Comparison of ENCODE assay signal across 9 cellular contexts in the genomic region with DNA sequence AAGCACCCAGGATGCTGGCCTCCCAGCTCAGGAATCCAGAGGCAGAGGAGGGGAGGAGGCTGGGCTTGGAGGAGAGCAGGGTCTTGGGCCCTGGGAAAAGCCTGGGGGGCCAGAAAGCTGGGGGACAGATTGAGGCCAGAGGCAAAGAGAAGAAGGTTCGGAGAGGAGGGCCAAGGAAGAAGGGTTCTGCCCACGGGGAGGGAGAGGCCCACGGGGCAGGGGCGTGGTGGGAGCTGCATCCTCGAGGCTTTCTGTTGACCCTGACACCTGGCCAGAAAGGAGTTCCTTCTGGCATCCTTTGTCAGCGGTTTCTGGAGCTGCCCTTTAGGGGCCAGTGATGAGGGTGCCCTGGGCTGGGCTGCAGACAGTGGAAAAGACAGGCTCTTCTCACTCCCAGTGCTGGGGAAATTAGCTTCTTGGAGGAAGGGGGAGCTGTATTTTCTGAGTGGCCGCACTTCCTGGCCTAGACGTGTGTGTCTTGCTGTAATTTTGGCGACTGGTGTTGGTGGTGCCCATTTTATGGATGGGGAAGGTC.
DNase-seq lines count a peak whose midpoint lies in the region; ATAC-seq and TF ChIP-seq lines count a peak whose summit lies in the region.
"Had no signal": no experiment of that assay in that cellular context is flagged by ENCODE, and none has a peak within 500 bp of the region (broad histone marks: within the 10 kb centered on the region; RNA-seq: fewer than 3 reads in every experiment).

No MANE protein-coding gene starts in this region.

- H2AFZ ChIP-seq in SU-DHL-6 (ENCODE audit: low read depth, low read length, severe bottlenecking), result no peak overlapping the region

- no peaks in the 10 kb centered on the region for H3K9me3 ChIP-seq in DOHH2 (ENCODE audit: control insufficient read depth, insufficient read depth, low read length)
- no peaks in the 10 kb centered on the region for H3K9me3 ChIP-seq in SU-DHL-6 (ENCODE audit: insufficient read depth, low read length)
- no peaks in the 10 kb centered on the region for H3K9me3 ChIP-seq in psoas muscle
- no peaks in the 10 kb centered on the region for H3K9me3 ChIP-seq in aorta (ENCODE audit: control insufficient read depth, low read length)

- H3K4me3 ChIP-seq in DOHH2 (ENCODE audit: low read length), result peak overlapping the region; percentile 91
- H3K4me3 ChIP-seq in SU-DHL-6 (ENCODE audit: insufficient read depth, low read length, poor library complexity, severe bottlenecking), result peak overlapping the region; percentile 67
- H3K4me3 ChIP-seq in epithelial cell of proximal tubule (ENCODE audit: low read depth, low read length), result peak overlapping the region; percentile 58
- no peak overlapping the region for H3K4me3 ChIP-seq in psoas muscle
- no peak overlapping the region for H3K4me3 ChIP-seq in aorta (ENCODE audit: low read length in 2 of 2)

- peaks cover 35% of the 10 kb centered on the region for H3F3A ChIP-seq in DOHH2 (ENCODE audit: control insufficient read depth, insufficient read depth)
- H3F3A ChIP-seq in SU-DHL-6 (ENCODE audit: insufficient read depth), result peaks cover 70% of the 10 kb centered on the region

- H3K36me3 ChIP-seq in DOHH2 (ENCODE audit: control insufficient read depth, low read length) (peaks cover 88% of the 10 kb centered on the region), SU-DHL-6 (ENCODE audit: low read length) (no peaks in the 10 kb centered on the region), psoas muscle (ENCODE audit: insufficient read depth in 1 of 2, low read depth in 1 of 2) (no peaks in the 10 kb centered on the region), aorta (ENCODE audit: control insufficient read depth in 1 of 2, insufficient read depth in 2 of 2, low read length in 1 of 2) (no peaks in the 10 kb centered on the region)

- no peak for ATAC-seq in psoas muscle
- ATAC-seq in HG03521 (IDR thresholded peaks at IDR 0.05; ENCODE audit: unreplicated experiment), result no peak
- no peak for ATAC-seq in aorta (ENCODE audit: low FRiP score)

- WGBS in psoas muscle, 3 donors, result 61 to 70% (median 67%) methylated on average over 9 of the region's 9 CpGs
- WGBS in aorta, 2 donors, result 72% methylated on average over 9 of the region's 9 CpGs

- TF ChIP-seq CTCF in DOHH2 (IDR thresholded peaks at IDR 0.05; ENCODE audit: low read depth, low read length, poor library complexity, severe bottlenecking) (peak; percentile 22), SU-DHL-6 (IDR thresholded peaks at IDR 0.05; ENCODE audit: insufficient read depth, low read length, poor library complexity, severe bottlenecking) (no peak), epithelial cell of proximal tubule (conservative IDR thresholded peaks at IDR 0.05; ENCODE audit: low read depth, low read length) (no peak), psoas muscle (IDR thresholded peaks at IDR 0.05) (no peak)

- H4K20me1 ChIP-seq in DOHH2 (ENCODE audit: control insufficient read depth, insufficient read depth, low read depth, low read length) (no peaks in the 10 kb centered on the region; the same call in 1 of the 2 replicates), SU-DHL-6 (ENCODE audit: low read depth, low read length) (no peaks in the 10 kb centered on the region)

- H3K27me3 ChIP-seq in DOHH2 (ENCODE audit: control insufficient read depth, low read length) (no peaks in the 10 kb centered on the region), SU-DHL-6 (ENCODE audit: low read length) (no peaks in the 10 kb centered on the region), psoas muscle (ENCODE audit: insufficient read depth in 3 of 3, low read length in 2 of 3) (no peaks in the 10 kb centered on the region), aorta (ENCODE audit: control insufficient read depth in 1 of 2, insufficient read depth in 2 of 2, low read length in 1 of 2) (no peaks in the 10 kb centered on the region)

- no peak for DNase-seq in epithelial cell of proximal tubule (ENCODE audit: low read depth)
- DNase-seq in psoas muscle, result no peak
- DNase-seq in NCI-H510A treated with DMSO at 0.1 percent for 48 hours (lab: John Stamatoyannopoulos, UW), result no peak
- DNase-seq in aorta, result no peak
- DNase-seq in stimulated activated CD4-positive, alpha-beta T cell treated with anti-CD3 and anti-CD28 coated beads, Interleukin-15, amount 100 ng/mL, for 24 hours, result no peak
- DNase-seq: GDM1 had no signal

- H3K79me2 ChIP-seq in DOHH2 (ENCODE audit: control insufficient read depth, low read length) (peaks cover 81% of the 10 kb centered on the region), SU-DHL-6 (ENCODE audit: insufficient read depth, low read length) (peaks cover 57% of the 10 kb centered on the region)

- peak overlapping the region; percentile 98 for H3K9ac ChIP-seq in SU-DHL-6 (ENCODE audit: low read length)

- H3K4me1 ChIP-seq in DOHH2 (ENCODE audit: control insufficient read depth, low read length) (peaks cover 71% of the 10 kb centered on the region), psoas muscle (peaks cover 53% of the 10 kb centered on the region), aorta (ENCODE audit: control insufficient read depth in 1 of 2, insufficient read depth in 2 of 2, low read length in 2 of 2) (no peaks in the 10 kb centered on the region)

- intact Hi-C loops in psoas muscle (cut with DNase I) (no loop called here), aorta (cut with DNase I) (no loop called here)

- H3K4me2 ChIP-seq in DOHH2 (ENCODE audit: low read length) (peak overlapping the region; percentile 97), SU-DHL-6 (ENCODE audit: low read depth, low read length, poor library complexity, severe bottlenecking) (peak overlapping the region; percentile 99)

- peak overlapping the region; percentile 100 for H3K27ac ChIP-seq in DOHH2 (ENCODE audit: low read depth, low read length)
- peak overlapping the region; percentile 100 for H3K27ac ChIP-seq in SU-DHL-6 (ENCODE audit: low read depth, low read length)
- peak overlapping the region; percentile 69 for H3K27ac ChIP-seq in psoas muscle
- H3K27ac ChIP-seq in aorta (ENCODE audit: low read depth in 1 of 2, low read length in 2 of 2), result no peak overlapping the region

- H3K9me2 ChIP-seq in DOHH2 (replicated peaks; ENCODE audit: control insufficient read depth, low read length), result no peaks in the 10 kb centered on the region
- H3K9me2 ChIP-seq in SU-DHL-6 (replicated peaks; ENCODE audit: insufficient read depth, low read length), result no peaks in the 10 kb centered on the region

Comparison
In these comparisons a context has a peak if more than half of its experiments do, and no peak if none do; other contexts are left out.
1. H3K27ac ChIP-seq: peak in DOHH2 (single experiment), SU-DHL-6 (single experiment) and psoas muscle (single experiment); none in aorta (0 of 2).
2. H3K4me3 ChIP-seq: peak in DOHH2 (single experiment), SU-DHL-6 (single experiment) and epithelial cell of proximal tubule (single experiment); none in psoas muscle (single experiment) and aorta (0 of 2).